ENCODE assay signal across 7 cellular contexts in genomic region chr2:42827647-42828486, GRCh38. TPM values are rescaled to one million over a fixed set of nuclear protein-coding genes. Genes with fewer than 3 reads are reported as not detected.
A peak's percentile ranks its signal among the peaks of the same experiment; 100 is the strongest.
DNase-seq lines count a peak whose midpoint lies in the region; ATAC-seq and TF ChIP-seq lines count a peak whose summit lies in the region.

No MANE protein-coding gene starts in this region.

- H3K27me3 Mint-ChIP-seq in activated CD4-positive, alpha-beta T cell treated with anti-CD3 and anti-CD28 coated beads, Interleukin-2, amount 10 ng/mL, durations not matched to agents 7 days and 5 days = peaks cover 12% of the 10 kb centered on the region

- CTCF ChIA-PET in activated CD4-positive, alpha-beta T cell treated with anti-CD3 and anti-CD28 coated beads, Interleukin-2, amount 10 ng/mL, durations not matched to agents 7 days and 5 days (lab: Charles Lee) = interaction anchor here (0.5 to 2.0 kb wide), 11 partner anchors 8 to 752 kb away, joined by 3 to 7 read pairs (median 3); no protein-coding TSS in a partner anchor

- no peaks in the 10 kb centered on the region for H3K4me1 ChIP-seq in right lobe of liver

- H3K27ac Mint-ChIP-seq in activated CD4-positive, alpha-beta T cell treated with anti-CD3 and anti-CD28 coated beads, Interleukin-2, amount 10 ng/mL, durations not matched to agents 7 days and 5 days = no peak overlapping the region

- no peak overlapping the region for H3K27ac ChIP-seq in right lobe of liver

- no peaks in the 10 kb centered on the region for H3K36me3 Mint-ChIP-seq in activated CD4-positive, alpha-beta T cell treated with anti-CD3 and anti-CD28 coated beads, Interleukin-2, amount 10 ng/mL, durations not matched to agents 7 days and 5 days (ENCODE audit: low read depth)

- intact Hi-C loops in right lobe of liver (cut with DNase I) = no loop called here

- TF ChIP-seq CTCF in right lobe of liver (IDR thresholded peaks at IDR 0.05) = peak; percentile 95 to 96 (median 96)

- no peak overlapping the region for H3K4me3 Mint-ChIP-seq in activated CD4-positive, alpha-beta T cell treated with anti-CD3 and anti-CD28 coated beads, Interleukin-2, amount 10 ng/mL, durations not matched to agents 7 days and 5 days

- no peaks in the 10 kb centered on the region for H3K27me3 ChIP-seq in right lobe of liver

- ATAC-seq in GM18498 (IDR thresholded peaks at IDR 0.05; ENCODE audit: unreplicated experiment) (peak; percentile 77), HG03378 (IDR thresholded peaks at IDR 0.05; ENCODE audit: unreplicated experiment) (peak; percentile 66), right lobe of liver (peak; percentile 96 to 98 (median 96))

- WGBS in right lobe of liver (ENCODE audit: insufficient coverage, low coverage, low lambda C conversion rate, missing lambda C conversion rate) = 20% methylated on average over 32 of the region's 47 CpGs

- H3K9me3 Mint-ChIP-seq in activated CD4-positive, alpha-beta T cell treated with anti-CD3 and anti-CD28 coated beads, Interleukin-2, amount 10 ng/mL, durations not matched to agents 7 days and 5 days = no peaks in the 10 kb centered on the region

- H3K4me3 ChIP-seq in right lobe of liver = peak overlapping the region in 2 of 3 donors; percentile 25 to 36

- POLR2A ChIA-PET in activated CD4-positive, alpha-beta T cell treated with anti-CD3 and anti-CD28 coated beads, Interleukin-2, amount 10 ng/mL, durations not matched to agents 7 days and 5 days (lab: Charles Lee) = no interaction called here

- no peaks in the 10 kb centered on the region for H3K36me3 ChIP-seq in right lobe of liver

- peaks cover 16% of the 10 kb centered on the region for H3K4me1 Mint-ChIP-seq in activated CD4-positive, alpha-beta T cell treated with anti-CD3 and anti-CD28 coated beads, Interleukin-2, amount 10 ng/mL, durations not matched to agents 7 days and 5 days

- H3K9me3 ChIP-seq in right lobe of liver = no peaks in the 10 kb centered on the region

- DNase-seq in NCI-H524 treated with DMSO at 0.1 percent for 48 hours (lab: John Stamatoyannopoulos, UW) (peak; percentile 61), dedifferentiated amniotic fluid mesenchymal stem cell (ENCODE audit: extremely low spot score) (peak; percentile 79), right lobe of liver (peak; percentile 89 to 92 (median 92))
- DNase-seq in activated CD4-positive, alpha-beta T cell treated with anti-CD3 and anti-CD28 coated beads, Interleukin-2, amount 10 ng/mL, durations not matched to agents 7 days and 5 days = peak; percentile 80
- peak; percentile 89 to 90 for DNase-seq in stimulated activated CD4-positive, alpha-beta T cell treated with anti-CD3 and anti-CD28 coated beads, Interleukin-2, amount 100 ng/mL, for 48 hours

- TF ChIP-seq POLR2A in right lobe of liver (IDR thresholded peaks at IDR 0.05) = no peak

RNA-seq across cellular contexts. Expression of gene HAAO, which starts 35.5 kb away (rescaled TPM):
- total RNA-seq in activated CD4-positive, alpha-beta T cell treated with anti-CD3 and anti-CD28 coated beads, Interleukin-2, amount 10 ng/mL, durations not matched to agents 7 days and 5 days = not detected
- total RNA-seq in right lobe of liver = 100 to 1,000 TPM in 3 of 6 experiments, 10 to 100 TPM in 3; 60.7 to 187 (median 114) TPM

Comparison
In these comparisons a context has a peak if more than half of its experiments do, and no peak if none do; other contexts are left out.
1. RNA of gene HAAO, which starts 35.5 kb away (total RNA-seq): 60.7 to 187 TPM in right lobe of liver; not detected in activated CD4-positive, alpha-beta T cell treated with anti-CD3 and anti-CD28 coated beads, Interleukin-2, amount 10 ng/mL, durations not matched to agents 7 days and 5 days; every median in the first group is over 10 times any median in the second.
2. Peak in every context shown above with its lines, with median percentiles within 50 percentile points of each other: ATAC-seq and DNase-seq.